ENCODE assay signal across 9 cellular contexts in the genomic region with DNA sequence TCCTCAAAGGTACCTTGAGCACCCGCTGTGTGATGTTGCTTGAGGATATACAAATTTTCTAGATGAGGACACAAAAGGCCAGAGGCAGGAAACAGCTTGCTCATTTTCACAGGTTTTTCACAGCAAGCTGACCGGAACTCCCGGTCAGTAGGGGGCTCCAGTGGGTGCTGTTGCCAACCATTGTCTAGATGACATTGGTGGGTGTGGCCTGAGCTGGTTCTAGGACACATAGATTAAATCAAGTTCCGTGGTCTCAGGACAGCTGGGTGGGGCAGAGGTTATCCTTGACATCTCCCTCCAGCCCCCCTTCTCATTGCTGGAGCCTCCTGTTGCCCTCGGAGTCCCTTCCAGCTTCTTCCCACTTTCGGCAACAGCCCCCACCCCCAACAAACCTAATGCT.
DNase-seq lines count a peak whose midpoint lies in the region; ATAC-seq, FAIRE-seq and TF ChIP-seq lines count a peak whose summit lies in the region.
"Had no signal": no experiment of that assay in that cellular context is flagged by ENCODE, and none has a peak within 500 bp of the region (broad histone marks: within the 10 kb centered on the region; RNA-seq: fewer than 3 reads in every experiment).

No MANE protein-coding gene starts in this region.

- POLR2A ChIA-PET in K562 (lab: Yijun Ruan, JAX) (interaction anchor here (0.7 to 1.4 kb wide), 4 partner anchors 10 to 230 kb away, joined by 3 to 4 read pairs (median 4); no protein-coding TSS in a partner anchor), HepG2 (lab: Yijun Ruan, JAX) (no interaction called here)

- TF ChIP-seq POLR2A in K562 (conservative IDR thresholded peaks at IDR 0.05) (no peak), HepG2 (IDR thresholded peaks at IDR 0.05; ENCODE audit: insufficient read depth in 1 of 2, low read depth in 2 of 2, low read length in 2 of 2) (no peak)

- H3K9me3 ChIP-seq in HUES6 (ENCODE audit: control insufficient read depth, insufficient read depth, low read depth, low read length) (no peaks in the 10 kb centered on the region), K562 (replicated peaks; ENCODE audit: control insufficient read depth, insufficient read depth, low read depth, low read length) (no peaks in the 10 kb centered on the region), HepG2 (ENCODE audit: low read length) (no peaks in the 10 kb centered on the region), small intestine (ENCODE audit: control insufficient read depth, low read depth) (no peaks in the 10 kb centered on the region)

- H3K9ac ChIP-seq in HUES6 (ENCODE audit: low read length) (peak overlapping the region; percentile 31), K562 (ENCODE audit: insufficient read depth in 1 of 2, low read depth in 2 of 2, low read length in 2 of 2) (no peak overlapping the region), HepG2 (ENCODE audit: insufficient read depth, low read depth, low read length) (no peak overlapping the region)

- CTCF ChIA-PET in K562 (lab: Yijun Ruan, JAX; ENCODE audit: low intra/inter-chr PET ratio) = no interaction called here
- CTCF ChIA-PET in HepG2 (lab: Yijun Ruan, JAX; ENCODE audit: low intra/inter-chr PET ratio, low total read pairs) = no interaction called here

- ATAC-seq in K562 (peak; percentile 56; the same call in 2 of the 3 replicates), HepG2 (no peak), GM21619 (IDR thresholded peaks at IDR 0.05; ENCODE audit: unreplicated experiment) (no peak), GM18907 (IDR thresholded peaks at IDR 0.05; ENCODE audit: unreplicated experiment) (no peak), omental fat pad (ENCODE audit: low FRiP score) (no peak)

- H3K27ac ChIP-seq in HUES6 (ENCODE audit: low read depth, low read length) (no peak overlapping the region), K562 (ENCODE audit: extremely low read depth, low read depth, low read length) (no peak overlapping the region), HepG2 (ENCODE audit: extremely low read length, insufficient read depth, low read length) (no peak overlapping the region), small intestine (ENCODE audit: low read depth in 1 of 2, low read length in 1 of 2) (peak overlapping the region in 1 of 2 donors; percentile 59)

- no peak overlapping the region; the same call in 1 of the 2 replicates for H3K4me2 ChIP-seq in K562 (ENCODE audit: insufficient read depth, low read length)
- H3K4me2 ChIP-seq in HepG2 (ENCODE audit: low read depth, low read length) = no peak overlapping the region

- FAIRE-seq in K562 (lab: Jason Lieb, UNC) = no peak
- FAIRE-seq in HepG2 (lab: Jason Lieb, UNC) = no peak
- FAIRE-seq in small intestine (lab: Jason Lieb, UNC) = no peak

- H2AFZ ChIP-seq in K562 (ENCODE audit: low read depth, low read length) (no peak overlapping the region), HepG2 (ENCODE audit: low read length) (no peak overlapping the region)

- H3K4me3 ChIP-seq in HUES6 (ENCODE audit: low read depth, low read length) (no peak overlapping the region), K562 (no peak overlapping the region), HepG2 (replicated peaks in 1 of 3; ENCODE audit: insufficient read depth in 1 of 3, low read depth in 2 of 3, low read length in 3 of 3) (no peak overlapping the region), small intestine (ENCODE audit: low read depth in 1 of 2, low read length in 2 of 2) (no peak overlapping the region)

- TF ChIP-seq CTCF in AG09319 (IDR thresholded peaks at IDR 0.05; ENCODE audit: low read depth, low read length) (peak; percentile 28), K562 (IDR thresholded peaks at IDR 0.05 in 2 of 3, conservative IDR thresholded peaks at IDR 0.05 in 1 of 3; ENCODE audit: insufficient read depth in 2 of 3, low read depth in 1 of 3, low read length in 3 of 3) (peak; percentile 22 to 56 (median 50); a peak in 4 of 6 replicates), HepG2 (CRISPR knock-in tag; IDR thresholded peaks at IDR 0.05) (peak; percentile 14; the same call in 1 of the 2 replicates), omental fat pad (IDR thresholded peaks at IDR 0.05) (no peak)

- H3K4me1 ChIP-seq in HUES6 (ENCODE audit: control insufficient read depth, insufficient read depth, low read length) = peaks cover 30% of the 10 kb centered on the region
- no peaks in the 10 kb centered on the region; a peak in 1 of 5 replicates for H3K4me1 ChIP-seq in K562 (replicated peaks in 1 of 2; ENCODE audit: control insufficient read depth in 2 of 2, insufficient read depth in 2 of 2, low read length in 2 of 2)
- no peaks in the 10 kb centered on the region for H3K4me1 ChIP-seq in HepG2 (ENCODE audit: insufficient read depth, low read length)
- no peaks in the 10 kb centered on the region for H3K4me1 ChIP-seq in small intestine (ENCODE audit: control insufficient read depth in 2 of 2, insufficient read depth in 1 of 2, low read depth in 1 of 2, low read length in 1 of 2)

- 0 out of 4 replicates have a peak, but pooled peaks of 1 of the 2 experiments have one; percentile 14 for TF ChIP-seq RAD21 in K562 (CRISPR knock-in tag; conservative IDR thresholded peaks at IDR 0.05 in 1 of 2, IDR thresholded peaks at IDR 0.05 in 1 of 2)
- TF ChIP-seq RAD21 in HepG2 (CRISPR knock-in tag; IDR thresholded peaks at IDR 0.05) = no peak

- in situ Hi-C loops in K562 (cut with MboI) = no loop called here
- in situ Hi-C loops in HepG2 (cut with HindIII; ENCODE audit: extremely low pct_ligation_motif_present, low pct_unique_long_range_greater_than_20kb) = no loop called here

- DNase-seq in AG09319 (ENCODE audit: extremely low read depth, low read depth) (no peak), K562 (ENCODE audit: extremely low read depth in 1 of 4, low spot score in 3 of 4) (peak; percentile 41 to 45 (median 42)), HepG2 (ENCODE audit: low spot score) (no peak), small intestine (no peak), omental fat pad (ENCODE audit: low spot score) (no peak)
- DNase-seq: NCI-H2029 had no signal

- H3K27me3 ChIP-seq in HUES6 (ENCODE audit: control insufficient read depth, insufficient read depth, low read length) = no peaks in the 10 kb centered on the region
- H3K27me3 ChIP-seq in K562 (ENCODE audit: control insufficient read depth in 2 of 2, insufficient read depth in 2 of 2, low read length in 2 of 2) = peaks cover 0 to 44% of the 10 kb centered on the region in 2 experiments; a peak in 4 of 5 replicates
- peaks cover 9 to 94% of the 10 kb centered on the region in 2 experiments for H3K27me3 ChIP-seq in HepG2 (ENCODE audit: control insufficient read depth in 1 of 2, insufficient read depth in 2 of 2, low read length in 2 of 2)
- no peaks in the 10 kb centered on the region for H3K27me3 ChIP-seq in small intestine (ENCODE audit: control insufficient read depth in 2 of 2, insufficient read depth in 2 of 2, low read length in 2 of 2)

- no peaks in the 10 kb centered on the region for H3K79me2 ChIP-seq in K562 (ENCODE audit: control insufficient read depth, insufficient read depth, low read length)
- H3K79me2 ChIP-seq in HepG2 (ENCODE audit: insufficient read depth, low read length) = no peaks in the 10 kb centered on the region

- H3K9me1 ChIP-seq in K562 (ENCODE audit: control insufficient read depth, insufficient read depth, low read length) = peaks cover 3% of the 10 kb centered on the region

- 2% methylated on average over 5 of the region's 6 CpGs for WGBS in K562 (ENCODE audit: insufficient coverage, low coverage, missing lambda C conversion rate)
- WGBS in HepG2 (ENCODE audit: low lambda C conversion rate) = 0% methylated on average over 5 of the region's 6 CpGs
- 58 to 65% (median 61%) methylated on average over 6 of the region's 6 CpGs for WGBS in small intestine, 3 donors

- BruUV-seq in K562 (replicated peaks; lab: Mats Ljungman, UMichigan) = no TSS peak
- BruUV-seq in HepG2 (replicated peaks; lab: Mats Ljungman, UMichigan) = no TSS peak

- no peaks in the 10 kb centered on the region for H3K36me3 ChIP-seq in HUES6 (ENCODE audit: control insufficient read depth, insufficient read depth, low read length)
- no peaks in the 10 kb centered on the region for H3K36me3 ChIP-seq in K562 (ENCODE audit: control insufficient read depth, insufficient read depth, low read length)
- H3K36me3 ChIP-seq in HepG2 (replicated peaks in 1 of 2; ENCODE audit: control insufficient read depth in 1 of 2, insufficient read depth in 2 of 2, low read length in 2 of 2) = no peaks in the 10 kb centered on the region
- no peaks in the 10 kb centered on the region for H3K36me3 ChIP-seq in small intestine (ENCODE audit: control insufficient read depth in 2 of 2, insufficient read depth in 2 of 2, low read length in 2 of 2)

- H4K20me1 ChIP-seq in K562 (replicated peaks; ENCODE audit: control insufficient read depth, insufficient read depth, low read length) (no peaks in the 10 kb centered on the region), HepG2 (ENCODE audit: insufficient read depth, low read length) (0 out of 2 replicates have a peak, but pooled peaks cover 3% of the 10 kb centered on the region)

- intact Hi-C loops in K562 (cut with micrococcal nuclease) (no loop called here), HepG2 (cut with micrococcal nuclease; ENCODE audit: unreplicated experiment) (no loop called here)

- TF ChIP-seq EP300 in K562 (IDR thresholded peaks at IDR 0.05; ENCODE audit: low read length) = no peak
- no peak for TF ChIP-seq EP300 in HepG2 (IDR thresholded peaks at IDR 0.05; ENCODE audit: low read depth in 2 of 2, low read length in 2 of 2)
- no peak for TF ChIP-seq EP300 in HepG2 (CRISPR knock-in tag; IDR thresholded peaks at IDR 0.05; ENCODE audit: borderline replicate concordance)

TF ChIP-seq in HepG2, 621 proteins besides CTCF, POLR2A, EP300 and RAD21 (continues in another document):
- TF ChIP-seq MTA1 (CRISPR knock-in tag; IDR thresholded peaks at IDR 0.05; ENCODE audit: borderline replicate concordance) = no peak
- TF ChIP-seq, protein P1, sequence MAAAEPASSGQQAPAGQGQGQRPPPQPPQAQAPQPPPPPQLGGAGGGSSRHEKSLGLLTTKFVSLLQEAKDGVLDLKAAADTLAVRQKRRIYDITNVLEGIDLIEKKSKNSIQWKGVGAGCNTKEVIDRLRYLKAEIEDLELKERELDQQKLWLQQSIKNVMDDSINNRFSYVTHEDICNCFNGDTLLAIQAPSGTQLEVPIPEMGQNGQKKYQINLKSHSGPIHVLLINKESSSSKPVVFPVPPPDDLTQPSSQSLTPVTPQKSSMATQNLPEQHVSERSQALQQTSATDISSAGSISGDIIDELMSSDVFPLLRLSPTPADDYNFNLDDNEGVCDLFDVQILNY (CRISPR knock-in tag; conservative IDR thresholded peaks at IDR 0.05) = no peak
- no peak for TF ChIP-seq ZBTB3 (CRISPR knock-in tag; IDR thresholded peaks at IDR 0.05; ENCODE audit: borderline replicate concordance, low read depth)
- TF ChIP-seq ZNF460 (CRISPR knock-in tag; IDR thresholded peaks at IDR 0.05; ENCODE audit: borderline replicate concordance) = no peak
- no peak for TF ChIP-seq KDM5A (IDR thresholded peaks at IDR 0.05; ENCODE audit: borderline replicate concordance, low read length)
- no peak for TF ChIP-seq DMAP1 (CRISPR knock-in tag; IDR thresholded peaks at IDR 0.05)
- no peak for TF ChIP-seq ZNF138 (CRISPR knock-in tag; IDR thresholded peaks at IDR 0.05; ENCODE audit: low read depth)

Comparison
In these comparisons a context has a peak if more than half of its experiments do, and no peak if none do; other contexts are left out.
1. DNase-seq: peak in K562 (4 of 4); none in AG09319 (single experiment), HepG2 (single experiment), small intestine (single experiment) and omental fat pad (single experiment).
2. CTCF ChIP-seq: peak in AG09319 (single experiment), K562 (3 of 3) and HepG2 (single experiment); none in omental fat pad (0 of 3).